In genomic region chr13:50187352-50188029, GRCh38 we compare ENCODE assay signal across 1 cellular context.
TF ChIP-seq lines count a peak whose summit lies in the region.

No MANE protein-coding gene starts in this region.

TF ChIP-seq in HCT116, 20 proteins besides CTCF, POLR2A, EP300 and RAD21 (continued from another document):
- TF ChIP-seq REST (IDR thresholded peaks at IDR 0.05; ENCODE audit: low read depth) (no peak), CBX3 (IDR thresholded peaks at IDR 0.05; ENCODE audit: low read depth) (no peak), POLR2AphosphoS5 (IDR thresholded peaks at IDR 0.05; ENCODE audit: low read depth, low read length) (no peak), TCF7L2 (IDR thresholded peaks at IDR 0.05; ENCODE audit: borderline replicate concordance, extremely low read depth, insufficient read depth, insufficient read length) (no peak), EGR1 (IDR thresholded peaks at IDR 0.05; ENCODE audit: low read depth) (no peak), SP1 (IDR thresholded peaks at IDR 0.05; ENCODE audit: low read depth) (no peak), MAX (IDR thresholded peaks at IDR 0.05) (no peak), YY1 (IDR thresholded peaks at IDR 0.05; ENCODE audit: extremely low read depth, insufficient replicate concordance, low read depth, low read length) (no peak), ATF3 (IDR thresholded peaks at IDR 0.05) (no peak), ELF1 (IDR thresholded peaks at IDR 0.05; ENCODE audit: borderline replicate concordance, low read depth) (no peak)
